Comparison of ENCODE assay signal across 8 cellular contexts in genomic region chr19:3721900-3722442, GRCh38. TPM values are rescaled to one million over a fixed set of nuclear protein-coding genes. Genes with fewer than 3 reads are reported as not detected.
DNase-seq lines count a peak whose midpoint lies in the region; ATAC-seq, FAIRE-seq and TF ChIP-seq lines count a peak whose summit lies in the region.

No MANE protein-coding gene starts in this region.

- H2AFZ ChIP-seq in endothelial cell of umbilical vein (ENCODE audit: low read depth, low read length): no peak overlapping the region

- no peak for FAIRE-seq in endothelial cell of umbilical vein (lab: Jason Lieb, UNC)

- CTCF ChIA-PET in CD8-positive, alpha-beta memory T cell (lab: Charles Lee): interaction anchor here (0.9 to 1.9 kb wide), 3 partner anchors 35 to 100 kb away, joined by 4 to 8 read pairs (median 4); partner anchors contain the start of gene MRPL54
- CTCF ChIA-PET in endothelial cell of umbilical vein (lab: Charles Lee): interaction anchor here (1.4 kb wide), 1 partner anchor 100 kb away, joined by 5 read pairs; no protein-coding TSS in a partner anchor

- no peaks in the 10 kb centered on the region for H3K36me3 ChIP-seq in CD8-positive, alpha-beta memory T cell (ENCODE audit: insufficient read depth, low read length)
- H3K36me3 ChIP-seq in endothelial cell of umbilical vein (ENCODE audit: control insufficient read depth in 2 of 2, extremely low read depth in 1 of 2, insufficient read depth in 2 of 2, low read length in 2 of 2) (no peaks in the 10 kb centered on the region), ovary (no peaks in the 10 kb centered on the region)

- peaks cover 7 to 20% of the 10 kb centered on the region in 2 donors for H3K27me3 Mint-ChIP-seq in CD8-positive, alpha-beta memory T cell

- TF ChIP-seq EP300 in ovary (IDR thresholded peaks at IDR 0.05): no peak

- POLR2A ChIA-PET in CD8-positive, alpha-beta memory T cell (lab: Charles Lee): interaction anchor here (1.1 kb wide), 1 partner anchor 91 kb away, joined by 3 read pairs; no protein-coding TSS in a partner anchor
- POLR2A ChIA-PET in endothelial cell of umbilical vein (lab: Charles Lee): no interaction called here

- ATAC-seq in GM21737 (IDR thresholded peaks at IDR 0.05; ENCODE audit: unreplicated experiment): no peak
- no peak for ATAC-seq in GM21423 (IDR thresholded peaks at IDR 0.05; ENCODE audit: unreplicated experiment)

- H4K20me1 ChIP-seq in endothelial cell of umbilical vein (replicated peaks; ENCODE audit: control insufficient read depth, extremely low read depth, insufficient read depth, low read length): no peaks in the 10 kb centered on the region

- intact Hi-C loops in endothelial cell of umbilical vein (cut with micrococcal nuclease): no loop called here
- intact Hi-C loops in ovary (cut with DNase I): no loop called here

- H3K4me3 ChIP-seq in CD8-positive, alpha-beta memory T cell (ENCODE audit: low read length): peak overlapping the region; percentile 42
- peak overlapping the region; percentile 60 for H3K4me3 ChIP-seq in LNCaP clone FGC (ENCODE audit: low read depth, low read length)
- no peak overlapping the region for H3K4me3 ChIP-seq in endothelial cell of umbilical vein (replicated peaks in 1 of 3; ENCODE audit: insufficient read depth in 1 of 3, low read depth in 1 of 3, low read length in 3 of 3)
- peak overlapping the region; percentile 14 for H3K4me3 ChIP-seq in ovary

- no peak overlapping the region for H3K27ac ChIP-seq in CD8-positive, alpha-beta memory T cell (ENCODE audit: low read depth, low read length)
- H3K27ac ChIP-seq in endothelial cell of umbilical vein (ENCODE audit: insufficient read depth, low read depth, low read length) (no peak overlapping the region), ovary (no peak overlapping the region)

- H3K4me3 Mint-ChIP-seq in CD8-positive, alpha-beta memory T cell: peak overlapping the region; percentile 72 to 91 (median 81)

- peaks cover 5% of the 10 kb centered on the region for H3K27me3 ChIP-seq in CD8-positive, alpha-beta memory T cell (ENCODE audit: insufficient read depth, low read length, poor library complexity, severe bottlenecking)
- H3K27me3 ChIP-seq in endothelial cell of umbilical vein (ENCODE audit: control insufficient read depth in 2 of 2, insufficient read depth in 2 of 2, low read length in 2 of 2): peaks cover 20 to 27% of the 10 kb centered on the region in 2 experiments
- H3K27me3 ChIP-seq in ovary: peaks cover 2% of the 10 kb centered on the region

- BruUV-seq in endothelial cell of umbilical vein (replicated peaks; lab: Mats Ljungman, UMichigan): no TSS peak

- 1 to 2% (median 2%) methylated on average over 25 of the region's 25 CpGs for WGBS in ovary, 3 donors

- H3K9me3 ChIP-seq in CD8-positive, alpha-beta memory T cell (ENCODE audit: low read length): no peaks in the 10 kb centered on the region
- H3K9me3 ChIP-seq in endothelial cell of umbilical vein (replicated peaks; ENCODE audit: control insufficient read depth, insufficient read depth, low read length): no peaks in the 10 kb centered on the region
- no peaks in the 10 kb centered on the region for H3K9me3 ChIP-seq in ovary

- no peaks in the 10 kb centered on the region for H3K79me2 ChIP-seq in endothelial cell of umbilical vein (ENCODE audit: control insufficient read depth, insufficient read depth, low read length)

- no peaks in the 10 kb centered on the region for H3K36me3 Mint-ChIP-seq in CD8-positive, alpha-beta memory T cell

- TF ChIP-seq CTCF in LNCaP clone FGC (IDR thresholded peaks at IDR 0.05; ENCODE audit: control insufficient read depth, extremely low read depth, insufficient read depth) (no peak), endothelial cell of umbilical vein (IDR thresholded peaks at IDR 0.05; ENCODE audit: extremely low read depth in 1 of 2, insufficient read depth in 1 of 2, low read depth in 1 of 2, low read length in 2 of 2) (no peak), ovary (IDR thresholded peaks at IDR 0.05) (no peak)

- H3K4me1 ChIP-seq in CD8-positive, alpha-beta memory T cell (ENCODE audit: insufficient read depth, low read length): peaks cover 16% of the 10 kb centered on the region
- H3K4me1 ChIP-seq in endothelial cell of umbilical vein (ENCODE audit: control insufficient read depth, extremely low read depth, insufficient read depth, low read length): no peaks in the 10 kb centered on the region
- H3K4me1 ChIP-seq in ovary (ENCODE audit: insufficient read depth): no peaks in the 10 kb centered on the region

- TF ChIP-seq POLR2A in endothelial cell of umbilical vein (IDR thresholded peaks at IDR 0.05; ENCODE audit: low read depth, low read length) (no peak), ovary (IDR thresholded peaks at IDR 0.05) (no peak)

- dilution Hi-C loops in endothelial cell of umbilical vein (cut with MboI; ENCODE audit: extremely low pct_ligation_motif_present, low sequenced_read_pairs): no loop called here

- peak overlapping the region in 3 of 8 donors; percentile 22 to 92 (median 47) for H3K27ac Mint-ChIP-seq in CD8-positive, alpha-beta memory T cell

- H3K4me2 ChIP-seq in endothelial cell of umbilical vein (ENCODE audit: insufficient read depth, low read length): no peak overlapping the region

- H3K9me1 ChIP-seq in endothelial cell of umbilical vein (replicated peaks; ENCODE audit: control insufficient read depth, extremely low read depth, insufficient read depth, low read length): no peaks in the 10 kb centered on the region

- DNase-seq in CD8-positive, alpha-beta memory T cell: no peak
- DNase-seq in LNCaP clone FGC (ENCODE audit: low read depth) (no peak), endothelial cell of umbilical vein (ENCODE audit: low read depth, low spot score) (no peak), ovary (no peak), NOMO-1 (lab: John Stamatoyannopoulos, UW; ENCODE audit: unreplicated experiment in 2 of 2) (no peak), activated gamma-delta T cell treated with Interleukin-2 at 50 U/mL for 16 hours (no peak)

- peaks cover 9 to 22% (median 13%) of the 10 kb centered on the region in 3 donors for H3K4me1 Mint-ChIP-seq in CD8-positive, alpha-beta memory T cell

- H3K9me3 Mint-ChIP-seq in CD8-positive, alpha-beta memory T cell: no peaks in the 10 kb centered on the region

- no peak overlapping the region for H3K9ac ChIP-seq in endothelial cell of umbilical vein (replicated peaks; ENCODE audit: extremely low read depth, insufficient read depth, low read length)

RNA-seq across cellular contexts. Expression of gene TJP3, which starts 13.8 kb away (rescaled TPM):
- total RNA-seq in CD8-positive, alpha-beta memory T cell: 1 to 10 TPM; 1.5 to 1.7 TPM
- polyA plus RNA-seq in CD8-positive, alpha-beta memory T cell: 16.2 TPM
- total RNA-seq in endothelial cell of umbilical vein (not detected in 2 replicates), ovary (10 to 100 TPM in 1 of 7 donors, 1 to 10 TPM in 3, under 1 TPM in 2, not detected in 1; 0.18 to 24.4 (median 3.0) TPM)
- polyA plus RNA-seq in endothelial cell of umbilical vein (0.10 TPM in 1 of 2 replicates, not detected in the other), ovary (under 1 TPM in 1 of 2 donors, not detected in 1; 0.46 TPM)
- polyA plus RNA-seq in endothelial cell of umbilical vein (2011; cell fraction: cytosol; rRNA removed): not detected in 2 replicates
- not detected in 2 replicates for polyA plus RNA-seq in endothelial cell of umbilical vein (2011; cell fraction: nucleus; rRNA removed)
- polyA plus RNA-seq in endothelial cell of umbilical vein (2012): not detected in 2 replicates
- not detected in 2 replicates for polyA minus RNA-seq in endothelial cell of umbilical vein
- 7.7 TPM for polyA minus RNA-seq in endothelial cell of umbilical vein (2011; cell fraction: cytosol; rRNA and poly(A)+ RNA removed)
- not detected in 2 replicates for polyA minus RNA-seq in endothelial cell of umbilical vein (2011; cell fraction: nucleus; rRNA and poly(A)+ RNA removed)

RNA-seq across cellular contexts. Expression of gene PIP5K1C, which starts 21.7 kb away (rescaled TPM):
- total RNA-seq in CD8-positive, alpha-beta memory T cell: 10 to 100 TPM; 26.9 to 27.6 TPM
- polyA plus RNA-seq in CD8-positive, alpha-beta memory T cell: 16.0 TPM
- total RNA-seq in endothelial cell of umbilical vein: 79.5 and 82.2 TPM in 2 replicates
- 31.6 and 37.4 TPM in 2 replicates for polyA plus RNA-seq in endothelial cell of umbilical vein
- 21.9 and 29.3 TPM in 2 replicates for polyA plus RNA-seq in endothelial cell of umbilical vein (2011; cell fraction: cytosol; rRNA removed)
- 26.6 and 29.6 TPM in 2 replicates for polyA plus RNA-seq in endothelial cell of umbilical vein (2011; cell fraction: nucleus; rRNA removed)
- 39.9 and 60.9 TPM in 2 replicates for polyA plus RNA-seq in endothelial cell of umbilical vein (2012)
- polyA minus RNA-seq in endothelial cell of umbilical vein: 41.3 and 47.5 TPM in 2 replicates
- polyA minus RNA-seq in endothelial cell of umbilical vein (2011; cell fraction: cytosol; rRNA and poly(A)+ RNA removed): 22.0 TPM
- 18.5 and 24.7 TPM in 2 replicates for polyA minus RNA-seq in endothelial cell of umbilical vein (2011; cell fraction: nucleus; rRNA and poly(A)+ RNA removed)
- total RNA-seq in ovary: 10 to 100 TPM; 11.3 to 41.7 (median 32.9) TPM
- 10 to 100 TPM in 1 of 2 donors, 1 to 10 TPM in 1; 6.0 to 23.3 TPM for polyA plus RNA-seq in ovary

RNA-seq across cellular contexts. Expression of gene APBA3, which starts 39.5 kb away (rescaled TPM):
- 10 to 100 TPM; 36.3 to 39.0 TPM for total RNA-seq in CD8-positive, alpha-beta memory T cell
- 40.8 TPM for polyA plus RNA-seq in CD8-positive, alpha-beta memory T cell
- total RNA-seq in endothelial cell of umbilical vein (23.4 and 24.3 TPM in 2 replicates), ovary (10 to 100 TPM; 18.1 to 25.4 (median 21.5) TPM)
- polyA plus RNA-seq in endothelial cell of umbilical vein (25.1 and 41.7 TPM in 2 replicates), ovary (10 to 100 TPM in 1 of 2 donors, under 1 TPM in 1; 0.88 to 19.9 TPM)
- 9.7 and 17.4 TPM in 2 replicates for polyA plus RNA-seq in endothelial cell of umbilical vein (2011; cell fraction: cytosol; rRNA removed)
- 36.8 and 41.8 TPM in 2 replicates for polyA plus RNA-seq in endothelial cell of umbilical vein (2011; cell fraction: nucleus; rRNA removed)
- polyA plus RNA-seq in endothelial cell of umbilical vein (2012): 14.0 and 16.4 TPM in 2 replicates
- polyA minus RNA-seq in endothelial cell of umbilical vein: 12.6 and 14.2 TPM in 2 replicates
- polyA minus RNA-seq in endothelial cell of umbilical vein (2011; cell fraction: cytosol; rRNA and poly(A)+ RNA removed): 15.4 TPM
- 11.7 and 21.3 TPM in 2 replicates for polyA minus RNA-seq in endothelial cell of umbilical vein (2011; cell fraction: nucleus; rRNA and poly(A)+ RNA removed)

RNA-seq across cellular contexts. Expression of gene MRPL54, which starts 40.5 kb away (rescaled TPM):
- 10 to 100 TPM; 85.0 to 95.3 TPM for total RNA-seq in CD8-positive, alpha-beta memory T cell
- polyA plus RNA-seq in CD8-positive, alpha-beta memory T cell: 113 TPM
- 67.5 and 76.3 TPM in 2 replicates for total RNA-seq in endothelial cell of umbilical vein
- 80.2 and 93.1 TPM in 2 replicates for polyA plus RNA-seq in endothelial cell of umbilical vein
- 82.6 and 97.0 TPM in 2 replicates for polyA plus RNA-seq in endothelial cell of umbilical vein (2011; cell fraction: cytosol; rRNA removed)
- polyA plus RNA-seq in endothelial cell of umbilical vein (2011; cell fraction: nucleus; rRNA removed): 29.7 and 32.2 TPM in 2 replicates
- polyA plus RNA-seq in endothelial cell of umbilical vein (2012): 41.4 and 50.5 TPM in 2 replicates
- 7.5 and 9.7 TPM in 2 replicates for polyA minus RNA-seq in endothelial cell of umbilical vein
- 15.9 TPM for polyA minus RNA-seq in endothelial cell of umbilical vein (2011; cell fraction: cytosol; rRNA and poly(A)+ RNA removed)
- 4.9 and 5.5 TPM in 2 replicates for polyA minus RNA-seq in endothelial cell of umbilical vein (2011; cell fraction: nucleus; rRNA and poly(A)+ RNA removed)
- 100 to 1,000 TPM in 2 of 7 donors, 10 to 100 TPM in 5; 42.4 to 113 (median 64.4) TPM for total RNA-seq in ovary
- polyA plus RNA-seq in ovary: 10 to 100 TPM; 14.5 to 80.8 TPM

RNA-seq across cellular contexts. Expression of gene RAX2, which starts 50.1 kb away (rescaled TPM):
- total RNA-seq in CD8-positive, alpha-beta memory T cell: not detected
- polyA plus RNA-seq in CD8-positive, alpha-beta memory T cell: not detected
- total RNA-seq in endothelial cell of umbilical vein: not detected in 2 replicates
- polyA plus RNA-seq in endothelial cell of umbilical vein: not detected in 2 replicates
- not detected in 2 replicates for polyA plus RNA-seq in endothelial cell of umbilical vein (2011; cell fraction: cytosol; rRNA removed)
- not detected in 2 replicates for polyA plus RNA-seq in endothelial cell of umbilical vein (2011; cell fraction: nucleus; rRNA removed)
- not detected in 2 replicates for polyA plus RNA-seq in endothelial cell of umbilical vein (2012)
- not detected in 2 replicates for polyA minus RNA-seq in endothelial cell of umbilical vein
- not detected for polyA minus RNA-seq in endothelial cell of umbilical vein (2011; cell fraction: cytosol; rRNA and poly(A)+ RNA removed)
- polyA minus RNA-seq in endothelial cell of umbilical vein (2011; cell fraction: nucleus; rRNA and poly(A)+ RNA removed): not detected in 2 replicates
- total RNA-seq in ovary: under 1 TPM in 1 of 7 donors, not detected in 6; 0.13 TPM
- polyA plus RNA-seq in ovary: under 1 TPM in 1 of 2 donors, not detected in 1; 0.13 TPM

Comparison
In these comparisons a context has a peak if more than half of its experiments do, and no peak if none do; other contexts are left out.
1. H3K4me3 ChIP-seq: peak in CD8-positive, alpha-beta memory T cell (single experiment), LNCaP clone FGC (single experiment) and ovary (single experiment); none in endothelial cell of umbilical vein (0 of 3).